ENCODE assay signal across 22 cellular contexts in genomic region chr6:17482711-17483110, GRCh38.
DNase-seq lines count a peak whose midpoint lies in the region; ATAC-seq and TF ChIP-seq lines count a peak whose summit lies in the region.
"Had no signal": no experiment of that assay in that cellular context is flagged by ENCODE, and none has a peak within 500 bp of the region (broad histone marks: within the 10 kb centered on the region; RNA-seq: fewer than 3 reads in every experiment).

No MANE protein-coding gene starts in this region.

- H3K36me3 Mint-ChIP-seq in H9 (ENCODE audit: insufficient read depth in 1 of 3, low read depth in 3 of 3) (peaks cover 2 to 8% (median 3%) of the 10 kb centered on the region in 3 experiments; a peak in 3 of 7 replicates), WTC11 (peaks cover 2% of the 10 kb centered on the region), neural progenitor cell (peaks cover 17% of the 10 kb centered on the region)
- no peaks in the 10 kb centered on the region for H3K36me3 Mint-ChIP-seq in activated CD4-positive, alpha-beta T cell treated with anti-CD3 and anti-CD28 coated beads, Interleukin-2, amount 10 ng/mL, durations not matched to agents 7 days and 5 days (ENCODE audit: low read depth)

- H3K4ac ChIP-seq in H9 (ENCODE audit: low read depth, low read length) = no peak overlapping the region

- no peak overlapping the region for H2BK12ac ChIP-seq in H9 (ENCODE audit: insufficient read length, low read depth, low read length)

- H4K20me1 ChIP-seq in H9 (ENCODE audit: control insufficient read depth, insufficient read depth, insufficient read length) (no peaks in the 10 kb centered on the region), neural progenitor cell (ENCODE audit: low read depth) (no peaks in the 10 kb centered on the region)

- no peak overlapping the region for H4K91ac ChIP-seq in H9 (ENCODE audit: insufficient read length, low read depth, low read length)

- no peak overlapping the region for H3K23ac ChIP-seq in H9 (ENCODE audit: insufficient read length, low read depth, low read length)

- no peaks in the 10 kb centered on the region for H3F3A ChIP-seq in neural progenitor cell (ENCODE audit: low read depth)

- no peak overlapping the region for H3K56ac ChIP-seq in H9 (ENCODE audit: insufficient read length, low read depth, low read length)

- H3K9me3 ChIP-seq in H9 (ENCODE audit: control insufficient read depth, low read depth, low read length) = no peaks in the 10 kb centered on the region
- no peaks in the 10 kb centered on the region for H3K9me3 ChIP-seq in neural progenitor cell (ENCODE audit: low read depth)
- H3K9me3 ChIP-seq: SK-N-SH had no signal

- DNase-seq in NCI-H2171 treated with DMSO at 0.1 percent for 48 hours (lab: John Stamatoyannopoulos, UW) (peak; percentile 20), NCI-H2171 (lab: John Stamatoyannopoulos, UW) (no peak), H9 (no peak), WTC11 (ENCODE audit: low spot score) (no peak), neural progenitor cell (ENCODE audit: low spot score) (no peak), HuH-7.5 (ENCODE audit: low spot score) (no peak)
- DNase-seq in activated CD4-positive, alpha-beta T cell treated with anti-CD3 and anti-CD28 coated beads, Interleukin-2, amount 10 ng/mL, durations not matched to agents 7 days and 5 days = no peak
- DNase-seq in activated CD8-positive, alpha-beta memory T cell treated with anti-CD3 and anti-CD28 coated beads, Interleukin-2, amount 50 U/mL, for 4 hours = no peak
- DNase-seq: 8988T, AML-193, C1 segment of cervical spinal cord, HCEC 1CT, IMR-90, NCI-H1105, NCI-H1694 treated with DMSO at 0.1 percent for 48 hours, NCI-H2107, NCI-H446 treated with DMSO at 0.1 percent for 48 hours, NCI-H69, PC-9, RPMI8226, SHP77 treated with DMSO at 0.1 percent for 48 hours, SK-N-SH had no signal

- TF ChIP-seq CTCF in H9 (conservative IDR thresholded peaks at IDR 0.05) (no peak), WTC11 (IDR thresholded peaks at IDR 0.05) (no peak), neural progenitor cell (IDR thresholded peaks at IDR 0.05) (no peak)

- no peaks in the 10 kb centered on the region for H3K36me3 ChIP-seq in neural progenitor cell

- H2BK15ac ChIP-seq in H9 (ENCODE audit: low read depth, low read length) = no peak overlapping the region

- H2BK20ac ChIP-seq in H9 (ENCODE audit: low read depth, low read length, poor library complexity, severe bottlenecking) = no peak overlapping the region

- H2AK5ac ChIP-seq in H9 (ENCODE audit: insufficient read length, low read length) = no peak overlapping the region

- no peak overlapping the region for H3K4me3 ChIP-seq in neural progenitor cell
- H3K4me3 ChIP-seq: PC-9 had no signal

- no CpG with 5 or more reads among the region's 7 CpGs for WGBS in H9 (ENCODE audit: extremely low coverage, insufficient read length, low lambda C conversion rate)

- no peaks in the 10 kb centered on the region for H3K23me2 ChIP-seq in H9 (ENCODE audit: insufficient read length, low read depth, low read length, poor library complexity, severe bottlenecking)

- no peak overlapping the region for H3K4me3 Mint-ChIP-seq in H9
- H3K4me3 Mint-ChIP-seq in WTC11 = no peak overlapping the region
- no peak overlapping the region for H3K4me3 Mint-ChIP-seq in neural progenitor cell
- H3K4me3 Mint-ChIP-seq in activated CD4-positive, alpha-beta T cell treated with anti-CD3 and anti-CD28 coated beads, Interleukin-2, amount 10 ng/mL, durations not matched to agents 7 days and 5 days = no peak overlapping the region

- H3K14ac ChIP-seq in H9 (ENCODE audit: insufficient read depth, low read length) = no peak overlapping the region

- no peak overlapping the region for H3K27ac ChIP-seq in H9 (ENCODE audit: insufficient read length, low read depth, low read length)
- H3K27ac ChIP-seq in neural progenitor cell = no peak overlapping the region
- H3K27ac ChIP-seq: PC-9 had no signal

- H3K4me2 ChIP-seq in H9 (ENCODE audit: insufficient read depth, insufficient read length, low read length) (no peak overlapping the region), neural progenitor cell (no peak overlapping the region)
- H3K4me2 ChIP-seq: PC-9, SK-N-SH had no signal

- H3K27me3 Mint-ChIP-seq in H9 (ENCODE audit: low read depth) (no peaks in the 10 kb centered on the region), WTC11 (ENCODE audit: low read depth) (no peaks in the 10 kb centered on the region), neural progenitor cell (ENCODE audit: insufficient read depth, low read depth) (no peaks in the 10 kb centered on the region)
- no peaks in the 10 kb centered on the region for H3K27me3 Mint-ChIP-seq in activated CD4-positive, alpha-beta T cell treated with anti-CD3 and anti-CD28 coated beads, Interleukin-2, amount 10 ng/mL, durations not matched to agents 7 days and 5 days

- no peak overlapping the region for H4K8ac ChIP-seq in H9 (replicated peaks; ENCODE audit: insufficient read length, low read depth, low read length)

- ATAC-seq in WTC11 = peak; percentile 39; the same call in 1 of the 2 replicates

- H2BK5ac ChIP-seq in H9 (ENCODE audit: insufficient read length, low read length) = no peak overlapping the region

- H3K79me2 ChIP-seq in H9 (ENCODE audit: insufficient read depth, low read length) (no peaks in the 10 kb centered on the region), neural progenitor cell (ENCODE audit: low read depth) (no peaks in the 10 kb centered on the region)

- CTCF ChIA-PET in WTC11 (lab: Charles Lee) = no interaction called here
- CTCF ChIA-PET in activated CD4-positive, alpha-beta T cell treated with anti-CD3 and anti-CD28 coated beads, Interleukin-2, amount 10 ng/mL, durations not matched to agents 7 days and 5 days (lab: Charles Lee) = no interaction called here

- H3K79me1 ChIP-seq in H9 (ENCODE audit: insufficient read depth, low read depth, low read length, poor library complexity, severe bottlenecking) = no peaks in the 10 kb centered on the region

- H3K27ac Mint-ChIP-seq in H9 (peak overlapping the region; percentile 12 to 80 (median 72); a peak in 5 of 7 replicates), WTC11 (peak overlapping the region; percentile 80; the same call in 1 of the 2 replicates), neural progenitor cell (peak overlapping the region; percentile 95)
- H3K27ac Mint-ChIP-seq in activated CD4-positive, alpha-beta T cell treated with anti-CD3 and anti-CD28 coated beads, Interleukin-2, amount 10 ng/mL, durations not matched to agents 7 days and 5 days = no peak overlapping the region

- H3K9ac ChIP-seq in H9 (ENCODE audit: extremely low read depth, insufficient read length, low read length) (no peak overlapping the region), neural progenitor cell (no peak overlapping the region)
- H3K9ac ChIP-seq: SK-N-SH had no signal

- peaks cover 13% of the 10 kb centered on the region in 2 experiments for H3K4me1 Mint-ChIP-seq in H9
- H3K4me1 Mint-ChIP-seq in WTC11 = peaks cover 6% of the 10 kb centered on the region
- peaks cover 12% of the 10 kb centered on the region for H3K4me1 Mint-ChIP-seq in neural progenitor cell
- H3K4me1 Mint-ChIP-seq in activated CD4-positive, alpha-beta T cell treated with anti-CD3 and anti-CD28 coated beads, Interleukin-2, amount 10 ng/mL, durations not matched to agents 7 days and 5 days = no peaks in the 10 kb centered on the region

- H4K5ac ChIP-seq in H9 (ENCODE audit: insufficient read length, low read depth, low read length) = no peak overlapping the region

- H3K27me3 ChIP-seq in H9 (ENCODE audit: insufficient read depth, low read length) (no peaks in the 10 kb centered on the region), neural progenitor cell (no peaks in the 10 kb centered on the region)

- no peak overlapping the region for H3T11ph ChIP-seq in H9 (ENCODE audit: low read length)

- POLR2A ChIA-PET in WTC11 (lab: Charles Lee) = no interaction called here
- POLR2A ChIA-PET in activated CD4-positive, alpha-beta T cell treated with anti-CD3 and anti-CD28 coated beads, Interleukin-2, amount 10 ng/mL, durations not matched to agents 7 days and 5 days (lab: Charles Lee) = no interaction called here

- H3K18ac ChIP-seq in H9 (ENCODE audit: insufficient read length, low read depth, low read length) = no peak overlapping the region

- H2AFZ ChIP-seq in H9 (ENCODE audit: low read length) (no peak overlapping the region), neural progenitor cell (replicated peaks) (no peak overlapping the region)
- H2AFZ ChIP-seq: PC-9 had no signal

- H3K9me3 Mint-ChIP-seq in H9 = no peaks in the 10 kb centered on the region; a peak in 1 of 5 replicates
- H3K9me3 Mint-ChIP-seq in WTC11 = peaks cover 4% of the 10 kb centered on the region
- H3K9me3 Mint-ChIP-seq in neural progenitor cell = no peaks in the 10 kb centered on the region
- no peaks in the 10 kb centered on the region for H3K9me3 Mint-ChIP-seq in activated CD4-positive, alpha-beta T cell treated with anti-CD3 and anti-CD28 coated beads, Interleukin-2, amount 10 ng/mL, durations not matched to agents 7 days and 5 days

- no peak overlapping the region for H2BK120ac ChIP-seq in H9 (ENCODE audit: low read depth, low read length, poor library complexity, severe bottlenecking)

- no peaks in the 10 kb centered on the region; the same call in 1 of the 2 replicates for H3K4me1 ChIP-seq in H9 (ENCODE audit: insufficient read depth, low read length)
- H3K4me1 ChIP-seq in neural progenitor cell = no peaks in the 10 kb centered on the region
